In genomic region chr1:15122331-15122730, GRCh38 we compare ENCODE assay signal across 8 cellular contexts. TPM values are rescaled to one million over a fixed set of nuclear protein-coding genes. Genes with fewer than 3 reads are reported as not detected.
"Had no signal": no experiment of that assay in that cellular context is flagged by ENCODE, and none has a peak within 500 bp of the region (broad histone marks: within the 10 kb centered on the region; RNA-seq: fewer than 3 reads in every experiment).

No MANE protein-coding gene starts in this region.

- H3K36me3 Mint-ChIP-seq: IgD-negative memory B cell had no signal

- H3K4me1 Mint-ChIP-seq: IgD-negative memory B cell had no signal

- H3K27ac ChIP-seq: HL-60 had no signal

- H3K27ac Mint-ChIP-seq: H9, HFFc6, IgD-negative memory B cell had no signal

- H3K9me3 Mint-ChIP-seq: H9, HFFc6 had no signal

- H3K4me3 Mint-ChIP-seq: H9, HFFc6, IgD-negative memory B cell had no signal

- DNase-seq: GOT3, H9, HCEC 1CT, HFFc6, KBM-7 had no signal

- ATAC-seq: HepG2 had no signal

RNA-seq across cellular contexts. Expression of gene TMEM51, which starts 31.2 kb away (rescaled TPM):
- polyA plus RNA-seq: IgD-negative memory B cell had no signal
